In genomic region chr10:122049076-122049475, GRCh38 we compare ENCODE assay signal across 30 cellular contexts.
"Had no signal": no experiment of that assay in that cellular context is flagged by ENCODE, and none has a peak within 500 bp of the region (broad histone marks: within the 10 kb centered on the region; RNA-seq: fewer than 3 reads in every experiment).

No MANE protein-coding gene starts in this region.

- H3K4me1 Mint-ChIP-seq: activated CD4-positive, alpha-beta memory T cell treated with anti-CD3 and anti-CD28 coated beads, Interleukin-2, amount 10 ng/mL, durations not matched to agents 7 days and 5 days; activated CD4-positive, alpha-beta T cell treated with anti-CD3 and anti-CD28 coated beads, Interleukin-2, amount 10 ng/mL, durations not matched to agents 7 days and 5 days; activated T-helper 17 cell treated with anti-CD3 and anti-CD28 coated beads, Interleukin-2, amount 50 U/mL, for 72 hours; stimulated activated effector memory CD8-positive, alpha-beta T cell treated with anti-CD3 and anti-CD28 coated beads, Interleukin-12 subunit alpha, Interleukin-12 subunit beta, amount 100 ng/mL, for 72 hours had no signal

- ATAC-seq: activated T-helper 17 cell treated with anti-CD3 and anti-CD28 coated beads, Interleukin-2, amount 50 U/mL, for 72 hours; heart left ventricle; left lobe of liver; lower lobe of right lung; natural killer cell treated with Interleukin-12 subunit alpha and Interleukin-12 subunit beta and Interleukin-15 and Interleukin-18, amount 100 ng/mL, for 72 hours; right cardiac atrium; stimulated activated effector memory CD8-positive, alpha-beta T cell treated with anti-CD3 and anti-CD28 coated beads, Interleukin-12 subunit alpha, Interleukin-12 subunit beta, amount 100 ng/mL, for 72 hours had no signal

- H3K9me3 Mint-ChIP-seq: activated CD4-positive, alpha-beta memory T cell treated with anti-CD3 and anti-CD28 coated beads, Interleukin-2, amount 10 ng/mL, durations not matched to agents 7 days and 5 days; activated CD4-positive, alpha-beta T cell treated with anti-CD3 and anti-CD28 coated beads, Interleukin-2, amount 10 ng/mL, durations not matched to agents 7 days and 5 days; activated T-cell treated with anti-CD3 and anti-CD28 coated beads, Interleukin-2, amount 50 U/mL, for 24 hours; activated T-helper 17 cell treated with anti-CD3 and anti-CD28 coated beads, Interleukin-2, amount 50 U/mL, for 72 hours; natural killer cell treated with Interleukin-12 subunit alpha and Interleukin-12 subunit beta and Interleukin-15 and Interleukin-18, amount 100 ng/mL, for 72 hours; stimulated activated effector memory CD8-positive, alpha-beta T cell treated with anti-CD3 and anti-CD28 coated beads, Interleukin-12 subunit alpha, Interleukin-12 subunit beta, amount 100 ng/mL, for 72 hours; T-helper 1 cell treated with Interleukin-12 subunit alpha and Interleukin-12 subunit beta and Interleukin-4 antibody, amounts not matched to agents 30 μg/mL and 1 μg/mL, for 36 hours; type B pancreatic cell had no signal

- H3K36me3 ChIP-seq: lower lobe of right lung, ovary, uterus had no signal

- H3K27ac ChIP-seq: coronary artery, dorsolateral prefrontal cortex, lower lobe of right lung, ovary, uterus had no signal

- DNase-seq: activated CD4-positive, alpha-beta memory T cell treated with anti-CD3 and anti-CD28 coated beads, Interleukin-2, amount 10 ng/mL, durations not matched to agents 7 days and 5 days; activated CD4-positive, alpha-beta T cell treated with anti-CD3 and anti-CD28 coated beads, Interleukin-2, amount 10 ng/mL, durations not matched to agents 7 days and 5 days; activated CD4-positive, CD25-positive, alpha-beta regulatory T cell treated with anti-CD3 and anti-CD28 coated beads, Interleukin-2, amount 50 U/mL, for 72 hours; activated CD8-positive, alpha-beta memory T cell treated with anti-CD3 and anti-CD28 coated beads, Interleukin-2, amount 50 U/mL, for 48 hours; activated T-cell treated with anti-CD3 and anti-CD28 coated beads, Interleukin-2, amount 50 U/mL, for 24 hours; anterior cingulate cortex; cerebellar nuclear complex; dorsolateral prefrontal cortex; effector memory CD4-positive, alpha-beta T cell; heart left ventricle; hypothalamus; lower lobe of right lung; mesenchymal stem cell; ovary; right cardiac atrium; stimulated activated CD4-positive, alpha-beta T cell treated with anti-CD3 and anti-CD28 coated beads, Interleukin-12 subunit alpha, Interleukin-12 subunit beta, amount 100 ng/mL, for 4 hours; stimulated activated CD4-positive, alpha-beta T cell treated with anti-CD3 and anti-CD28 coated beads, Interleukin-4, amount 100 ng/mL, for 24 hours; substantia nigra; SW 1271; T-helper 9 cell; uterus had no signal

- H3K4me3 Mint-ChIP-seq: activated CD4-positive, alpha-beta memory T cell treated with anti-CD3 and anti-CD28 coated beads, Interleukin-2, amount 10 ng/mL, durations not matched to agents 7 days and 5 days; activated CD4-positive, alpha-beta T cell treated with anti-CD3 and anti-CD28 coated beads, Interleukin-2, amount 10 ng/mL, durations not matched to agents 7 days and 5 days; activated naive CD8-positive, alpha-beta T cell; activated T-cell treated with anti-CD3 and anti-CD28 coated beads, Interleukin-2, amount 50 U/mL, for 24 hours; activated T-helper 17 cell treated with anti-CD3 and anti-CD28 coated beads, Interleukin-2, amount 50 U/mL, for 72 hours; natural killer cell treated with Interleukin-12 subunit alpha and Interleukin-12 subunit beta and Interleukin-15 and Interleukin-18, amount 100 ng/mL, for 72 hours; stimulated activated effector memory CD8-positive, alpha-beta T cell treated with anti-CD3 and anti-CD28 coated beads, Interleukin-12 subunit alpha, Interleukin-12 subunit beta, amount 100 ng/mL, for 72 hours; stimulated activated naive CD8-positive, alpha-beta T cell treated with anti-CD3 and anti-CD28 coated beads, Interleukin-15, Interleukin-2, amounts not matched to agents 100 ng/mL and 50 ng/mL, for 24 hours; T-helper 1 cell treated with Interleukin-12 subunit alpha and Interleukin-12 subunit beta and Interleukin-4 antibody, amounts not matched to agents 30 μg/mL and 1 μg/mL, for 36 hours; type B pancreatic cell had no signal

- H3K27me3 Mint-ChIP-seq: activated CD4-positive, alpha-beta memory T cell treated with anti-CD3 and anti-CD28 coated beads, Interleukin-2, amount 10 ng/mL, durations not matched to agents 7 days and 5 days; activated CD4-positive, alpha-beta T cell treated with anti-CD3 and anti-CD28 coated beads, Interleukin-2, amount 10 ng/mL, durations not matched to agents 7 days and 5 days; type B pancreatic cell had no signal

- H3K27ac Mint-ChIP-seq: activated CD4-positive, alpha-beta memory T cell treated with anti-CD3 and anti-CD28 coated beads, Interleukin-2, amount 10 ng/mL, durations not matched to agents 7 days and 5 days; activated CD4-positive, alpha-beta T cell treated with anti-CD3 and anti-CD28 coated beads, Interleukin-2, amount 10 ng/mL, durations not matched to agents 7 days and 5 days; activated naive CD8-positive, alpha-beta T cell; activated T-cell treated with anti-CD3 and anti-CD28 coated beads, Interleukin-2, amount 50 U/mL, for 24 hours; activated T-helper 17 cell treated with anti-CD3 and anti-CD28 coated beads, Interleukin-2, amount 50 U/mL, for 72 hours; natural killer cell treated with Interleukin-12 subunit alpha and Interleukin-12 subunit beta and Interleukin-15 and Interleukin-18, amount 100 ng/mL, for 72 hours; stimulated activated effector memory CD8-positive, alpha-beta T cell treated with anti-CD3 and anti-CD28 coated beads, Interleukin-12 subunit alpha, Interleukin-12 subunit beta, amount 100 ng/mL, for 72 hours; stimulated activated naive CD8-positive, alpha-beta T cell treated with anti-CD3 and anti-CD28 coated beads, Interleukin-15, Interleukin-2, amounts not matched to agents 100 ng/mL and 50 ng/mL, for 24 hours; T-helper 1 cell treated with Interleukin-12 subunit alpha and Interleukin-12 subunit beta and Interleukin-4 antibody, amounts not matched to agents 30 μg/mL and 1 μg/mL, for 36 hours; type B pancreatic cell had no signal

- H3K4me3 ChIP-seq: coronary artery, dorsolateral prefrontal cortex, heart left ventricle, lower lobe of right lung, ovary, uterus had no signal

- H3K27me3 ChIP-seq: heart left ventricle, ovary, uterus had no signal

- H3K36me3 Mint-ChIP-seq: activated naive CD8-positive, alpha-beta T cell; natural killer cell treated with Interleukin-12 subunit alpha and Interleukin-12 subunit beta and Interleukin-15 and Interleukin-18, amount 100 ng/mL, for 72 hours; stimulated activated effector memory CD8-positive, alpha-beta T cell treated with anti-CD3 and anti-CD28 coated beads, Interleukin-12 subunit alpha, Interleukin-12 subunit beta, amount 100 ng/mL, for 72 hours had no signal

- H3K9me3 ChIP-seq: heart left ventricle, lower lobe of right lung, ovary, uterus had no signal
